8 cellular contexts compared by ENCODE assay signal in the genomic region with DNA sequence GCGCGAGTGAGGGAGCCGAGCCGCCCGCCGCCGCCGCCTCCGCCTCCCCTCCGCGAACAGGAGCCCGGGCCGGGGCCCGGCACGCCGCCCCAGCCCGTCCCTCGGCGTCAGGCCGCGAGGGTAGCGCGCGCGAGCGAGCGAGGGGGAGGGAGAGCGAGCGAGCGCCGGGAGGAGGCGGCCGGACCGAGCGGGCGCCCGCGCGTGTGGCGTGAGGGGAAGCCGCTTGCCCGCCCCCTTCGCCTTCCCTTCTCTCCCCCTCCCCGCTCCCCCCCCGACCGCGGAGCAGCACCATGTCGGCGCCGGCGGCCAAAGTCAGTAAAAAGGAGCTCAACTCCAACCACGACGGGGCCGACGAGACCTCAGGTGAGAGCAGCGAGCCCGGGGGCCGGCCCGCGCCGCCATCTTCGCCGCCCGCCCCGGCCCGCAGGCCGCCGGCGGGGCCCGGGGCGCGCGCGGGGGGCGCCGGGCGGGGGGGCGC. TPM values are rescaled to one million over a fixed set of nuclear protein-coding genes. Genes with fewer than 3 reads are reported as not detected.
DNase-seq lines count a peak whose midpoint lies in the region; ATAC-seq and TF ChIP-seq lines count a peak whose summit lies in the region.

No MANE protein-coding gene starts in this region.

- no peak overlapping the region for H3K27ac ChIP-seq in AG04450 (ENCODE audit: low read depth, low read length)
- H3K27ac ChIP-seq in HUES64 (ENCODE audit: low read depth, low read length): peak overlapping the region; percentile 95; the same call in 1 of the 2 replicates
- no peak overlapping the region for H3K27ac ChIP-seq in osteoblast (ENCODE audit: low read depth, low read length)

- peaks cover 41% of the 10 kb centered on the region for H3K36me3 ChIP-seq in HUES64 (ENCODE audit: insufficient read depth, low read length)
- H3K36me3 ChIP-seq in osteoblast (ENCODE audit: insufficient read depth, low read length): peaks cover 34% of the 10 kb centered on the region

- H3K4me3 ChIP-seq in AG04450 (ENCODE audit: low read depth, low read length): peak overlapping the region; percentile 94
- H3K4me3 ChIP-seq in HUES64 (ENCODE audit: low read length): peak overlapping the region; percentile 72
- peak overlapping the region; percentile 77 for H3K4me3 ChIP-seq in osteoblast (ENCODE audit: insufficient read depth, low read length)

- H3K27me3 Mint-ChIP-seq in activated CD8-positive, alpha-beta memory T cell treated with anti-CD3 and anti-CD28 coated beads, Interleukin-2, amount 10 ng/mL, durations not matched to agents 7 days and 5 days: no peaks in the 10 kb centered on the region

- no peaks in the 10 kb centered on the region; the same call in 1 of the 2 replicates for H3K9me3 ChIP-seq in AG04450 (ENCODE audit: control insufficient read depth, insufficient read depth, low read length)
- H3K9me3 ChIP-seq in HUES64 (ENCODE audit: insufficient read depth, low read depth, low read length): no peaks in the 10 kb centered on the region
- no peaks in the 10 kb centered on the region for H3K9me3 ChIP-seq in osteoblast (ENCODE audit: low read depth, low read length)

- DNase-seq in AG04450 (ENCODE audit: low read depth, low spot score) (no peak), globus pallidus (ENCODE audit: low spot score) (peak; percentile 66), osteoblast (ENCODE audit: insufficient read length, low spot score, missing footprints) (no peak), NCI-H2107 (lab: John Stamatoyannopoulos, UW) (no peak)
- DNase-seq in activated CD8-positive, alpha-beta memory T cell treated with anti-CD3 and anti-CD28 coated beads, Interleukin-2, amount 10 ng/mL, durations not matched to agents 7 days and 5 days: peak; percentile 69

- ATAC-seq in GM19455 (IDR thresholded peaks at IDR 0.05; ENCODE audit: unreplicated experiment) (peak; percentile 12), GM19395 (IDR thresholded peaks at IDR 0.05; ENCODE audit: unreplicated experiment) (no peak)
- ATAC-seq in activated CD8-positive, alpha-beta memory T cell treated with anti-CD3 and anti-CD28 coated beads, Interleukin-2, amount 10 ng/mL, durations not matched to agents 7 days and 5 days: no peak

- POLR2A ChIA-PET in AG04450 (lab: Yijun Ruan, JAX): interaction anchor here (0.8 to 1.5 kb wide), 5 partner anchors 18 to 32 kb away, joined by 3 to 11 read pairs (median 6); no protein-coding TSS in a partner anchor

- peaks cover 31% of the 10 kb centered on the region for H3K4me1 ChIP-seq in HUES64 (ENCODE audit: insufficient read depth, low read length)
- peaks cover 20% of the 10 kb centered on the region for H3K4me1 ChIP-seq in osteoblast (ENCODE audit: insufficient read depth, low read length)

- H2AFZ ChIP-seq in osteoblast (ENCODE audit: low read length): no peak overlapping the region

- under 1% methylated on average over 77 of the region's 78 CpGs for WGBS in HUES64

- H3K27me3 ChIP-seq in AG04450 (ENCODE audit: control insufficient read depth, insufficient read depth, low read length): no peaks in the 10 kb centered on the region
- H3K27me3 ChIP-seq in HUES64 (ENCODE audit: insufficient read depth, low read length): no peaks in the 10 kb centered on the region
- H3K27me3 ChIP-seq in osteoblast (ENCODE audit: insufficient read depth, low read length): no peaks in the 10 kb centered on the region

- H3K4me3 Mint-ChIP-seq in activated CD8-positive, alpha-beta memory T cell treated with anti-CD3 and anti-CD28 coated beads, Interleukin-2, amount 10 ng/mL, durations not matched to agents 7 days and 5 days: peak overlapping the region; percentile 46

- no peak overlapping the region for H3K4me2 ChIP-seq in osteoblast (ENCODE audit: insufficient read depth, low read length)

- H3K27ac Mint-ChIP-seq in activated CD8-positive, alpha-beta memory T cell treated with anti-CD3 and anti-CD28 coated beads, Interleukin-2, amount 10 ng/mL, durations not matched to agents 7 days and 5 days: no peak overlapping the region

- no peaks in the 10 kb centered on the region for H3K9me3 Mint-ChIP-seq in activated CD8-positive, alpha-beta memory T cell treated with anti-CD3 and anti-CD28 coated beads, Interleukin-2, amount 10 ng/mL, durations not matched to agents 7 days and 5 days (ENCODE audit: low read depth)

- CTCF ChIA-PET in AG04450 (lab: Charles Lee): interaction anchor here (0.8 to 1.0 kb wide), 2 partner anchors 56 to 129 kb away, joined by 4 to 9 read pairs; a partner anchor contains a TSS
- CTCF ChIA-PET in activated CD8-positive, alpha-beta memory T cell treated with anti-CD3 and anti-CD28 coated beads, Interleukin-2, amount 10 ng/mL, durations not matched to agents 7 days and 5 days (lab: Charles Lee): interaction anchor here (1.3 to 5.5 kb wide), 4 partner anchors 11 to 129 kb away, joined by 3 to 44 read pairs (median 4); a partner anchor contains a TSS

- peaks cover 50% of the 10 kb centered on the region for H3K79me2 ChIP-seq in osteoblast (ENCODE audit: insufficient read depth, low read length)

- H3K9ac ChIP-seq in HUES64 (ENCODE audit: low read depth, low read length): peak overlapping the region; percentile 90

- TF ChIP-seq CTCF in AG04450 (IDR thresholded peaks at IDR 0.05; ENCODE audit: low read depth, low read length) (no peak), osteoblast (IDR thresholded peaks at IDR 0.05; ENCODE audit: extremely low read depth, low read depth, low read length) (no peak)

- peaks cover 29% of the 10 kb centered on the region for H3K36me3 Mint-ChIP-seq in activated CD8-positive, alpha-beta memory T cell treated with anti-CD3 and anti-CD28 coated beads, Interleukin-2, amount 10 ng/mL, durations not matched to agents 7 days and 5 days

- H4K20me1 ChIP-seq in osteoblast (ENCODE audit: insufficient read depth, low read length): peaks cover 30% of the 10 kb centered on the region

- peaks cover 67% of the 10 kb centered on the region for H3K4me1 Mint-ChIP-seq in activated CD8-positive, alpha-beta memory T cell treated with anti-CD3 and anti-CD28 coated beads, Interleukin-2, amount 10 ng/mL, durations not matched to agents 7 days and 5 days

RNA-seq across cellular contexts. Expression of a gene that starts 0.3 kb away (rescaled TPM):
- polyA plus RNA-seq in AG04450 (2011; rRNA removed): 193 and 259 TPM in 2 replicates
- polyA minus RNA-seq in AG04450 (2011; rRNA and poly(A)+ RNA removed): 99.7 and 176 TPM in 2 replicates
- 1,037 TPM for polyA plus RNA-seq in HUES64 (2013, experiment 1 of 2)
- polyA plus RNA-seq in HUES64 (2013, experiment 2 of 2): 1,056 TPM
- total RNA-seq in activated CD8-positive, alpha-beta memory T cell treated with anti-CD3 and anti-CD28 coated beads, Interleukin-2, amount 10 ng/mL, durations not matched to agents 7 days and 5 days: 100 to 1,000 TPM; 436 to 623 TPM
- total RNA-seq in osteoblast: 365 and 397 TPM in 2 replicates

RNA-seq across cellular contexts. Expression of a gene that starts 13.0 kb away (rescaled TPM):
- polyA plus RNA-seq in AG04450 (2011; rRNA removed): 1.7 and 2.2 TPM in 2 replicates
- polyA minus RNA-seq in AG04450 (2011; rRNA and poly(A)+ RNA removed): 2.7 and 4.0 TPM in 2 replicates
- 8.8 TPM for polyA plus RNA-seq in HUES64 (2013, experiment 1 of 2)
- 10.6 TPM for polyA plus RNA-seq in HUES64 (2013, experiment 2 of 2)
- total RNA-seq in activated CD8-positive, alpha-beta memory T cell treated with anti-CD3 and anti-CD28 coated beads, Interleukin-2, amount 10 ng/mL, durations not matched to agents 7 days and 5 days: 1 to 10 TPM; 8.1 to 9.1 TPM
- 3.5 and 4.3 TPM in 2 replicates for total RNA-seq in osteoblast

RNA-seq across cellular contexts. Expression of a gene that starts 32.7 kb away (rescaled TPM):
- 10.9 and 16.7 TPM in 2 replicates for polyA plus RNA-seq in AG04450 (2011; rRNA removed)
- polyA minus RNA-seq in AG04450 (2011; rRNA and poly(A)+ RNA removed): 13.0 and 13.1 TPM in 2 replicates
- 53.8 TPM for polyA plus RNA-seq in HUES64 (2013, experiment 1 of 2)
- polyA plus RNA-seq in HUES64 (2013, experiment 2 of 2): 52.3 TPM
- 10 to 100 TPM; 52.5 to 67.8 TPM for total RNA-seq in activated CD8-positive, alpha-beta memory T cell treated with anti-CD3 and anti-CD28 coated beads, Interleukin-2, amount 10 ng/mL, durations not matched to agents 7 days and 5 days
- total RNA-seq in osteoblast: 51.3 and 52.1 TPM in 2 replicates

RNA-seq across cellular contexts. Expression of a gene that starts 34.6 kb away (rescaled TPM):
- polyA plus RNA-seq in AG04450 (2011; rRNA removed): 23.2 and 33.7 TPM in 2 replicates
- polyA minus RNA-seq in AG04450 (2011; rRNA and poly(A)+ RNA removed): 6.2 and 8.4 TPM in 2 replicates
- 30.5 TPM for polyA plus RNA-seq in HUES64 (2013, experiment 1 of 2)
- polyA plus RNA-seq in HUES64 (2013, experiment 2 of 2): 30.2 TPM
- 10 to 100 TPM; 67.8 to 90.0 TPM for total RNA-seq in activated CD8-positive, alpha-beta memory T cell treated with anti-CD3 and anti-CD28 coated beads, Interleukin-2, amount 10 ng/mL, durations not matched to agents 7 days and 5 days
- 32.7 and 35.1 TPM in 2 replicates for total RNA-seq in osteoblast

Comparison
In these comparisons a context has a peak if more than half of its experiments do, and no peak if none do; other contexts are left out.
1. DNase-seq: peak in activated CD8-positive, alpha-beta memory T cell treated with anti-CD3 and anti-CD28 coated beads, Interleukin-2, amount 10 ng/mL, durations not matched to agents 7 days and 5 days (single experiment) and globus pallidus (single experiment); none in AG04450 (single experiment), osteoblast (single experiment) and NCI-H2107 (single experiment).
2. Peak in every context shown above with its lines, with median percentiles within 50 percentile points of each other: H3K4me3 ChIP-seq.